Comparison of ENCODE assay signal across 1 cellular context in the genomic region with DNA sequence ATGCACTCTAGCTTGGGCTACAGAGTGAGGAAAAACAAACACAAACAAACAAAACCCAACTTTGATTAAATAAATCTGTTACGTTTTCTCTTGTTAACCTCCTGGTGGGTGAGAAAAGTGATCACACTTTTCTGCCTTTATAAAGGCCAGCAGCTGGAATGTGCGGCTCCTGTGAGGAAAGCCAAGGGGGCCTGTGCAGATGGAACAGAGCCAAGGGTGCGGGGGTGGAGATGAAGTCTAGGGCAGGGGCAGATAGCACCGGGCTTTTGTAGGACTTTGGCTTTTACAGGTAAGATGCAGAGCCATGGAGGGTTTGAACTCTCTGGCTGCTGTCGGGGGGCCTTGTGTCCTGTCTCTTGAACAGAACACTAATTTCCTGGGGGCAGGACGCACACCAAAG.
TF ChIP-seq lines count a peak whose summit lies in the region.

No MANE protein-coding gene starts in this region.

TF ChIP-seq in A549, 52 proteins besides CTCF, POLR2A, EP300 and RAD21:
- TF ChIP-seq, protein P1, sequence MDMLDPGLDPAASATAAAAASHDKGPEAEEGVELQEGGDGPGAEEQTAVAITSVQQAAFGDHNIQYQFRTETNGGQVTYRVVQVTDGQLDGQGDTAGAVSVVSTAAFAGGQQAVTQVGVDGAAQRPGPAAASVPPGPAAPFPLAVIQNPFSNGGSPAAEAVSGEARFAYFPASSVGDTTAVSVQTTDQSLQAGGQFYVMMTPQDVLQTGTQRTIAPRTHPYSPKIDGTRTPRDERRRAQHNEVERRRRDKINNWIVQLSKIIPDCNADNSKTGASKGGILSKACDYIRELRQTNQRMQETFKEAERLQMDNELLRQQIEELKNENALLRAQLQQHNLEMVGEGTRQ (IDR thresholded peaks at IDR 0.05) = no peak
- no peak for TF ChIP-seq ZSCAN20 (CRISPR knock-in tag; IDR thresholded peaks at IDR 0.05)
- no peak for TF ChIP-seq POLR2AphosphoS2 (conservative IDR thresholded peaks at IDR 0.05; ENCODE audit: low read length)
- no peak for TF ChIP-seq CHD2 (IDR thresholded peaks at IDR 0.05; ENCODE audit: low read length, partially characterized antibody)
- TF ChIP-seq HOXB5 (CRISPR knock-in tag; IDR thresholded peaks at IDR 0.05) = no peak
- no peak for TF ChIP-seq HOXA7 (CRISPR knock-in tag; IDR thresholded peaks at IDR 0.05)
- no peak for TF ChIP-seq JUN (IDR thresholded peaks at IDR 0.05)
- TF ChIP-seq MYC (IDR thresholded peaks at IDR 0.05; ENCODE audit: borderline replicate concordance, low read length) = no peak
- no peak for TF ChIP-seq SREBF2 (IDR thresholded peaks at IDR 0.05)
- TF ChIP-seq, protein P2, sequence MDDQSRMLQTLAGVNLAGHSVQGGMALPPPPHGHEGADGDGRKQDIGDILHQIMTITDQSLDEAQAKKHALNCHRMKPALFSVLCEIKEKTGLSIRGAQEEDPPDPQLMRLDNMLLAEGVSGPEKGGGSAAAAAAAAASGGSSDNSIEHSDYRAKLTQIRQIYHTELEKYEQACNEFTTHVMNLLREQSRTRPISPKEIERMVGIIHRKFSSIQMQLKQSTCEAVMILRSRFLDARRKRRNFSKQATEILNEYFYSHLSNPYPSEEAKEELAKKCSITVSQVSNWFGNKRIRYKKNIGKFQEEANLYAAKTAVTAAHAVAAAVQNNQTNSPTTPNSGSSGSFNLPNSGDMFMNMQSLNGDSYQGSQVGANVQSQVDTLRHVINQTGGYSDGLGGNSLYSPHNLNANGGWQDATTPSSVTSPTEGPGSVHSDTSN (IDR thresholded peaks at IDR 0.05) = no peak
- no peak for TF ChIP-seq KDM5A (IDR thresholded peaks at IDR 0.05)
- no peak for TF ChIP-seq NPAS2 (CRISPR knock-in tag; IDR thresholded peaks at IDR 0.05; ENCODE audit: borderline replicate concordance)
- TF ChIP-seq, protein P3, sequence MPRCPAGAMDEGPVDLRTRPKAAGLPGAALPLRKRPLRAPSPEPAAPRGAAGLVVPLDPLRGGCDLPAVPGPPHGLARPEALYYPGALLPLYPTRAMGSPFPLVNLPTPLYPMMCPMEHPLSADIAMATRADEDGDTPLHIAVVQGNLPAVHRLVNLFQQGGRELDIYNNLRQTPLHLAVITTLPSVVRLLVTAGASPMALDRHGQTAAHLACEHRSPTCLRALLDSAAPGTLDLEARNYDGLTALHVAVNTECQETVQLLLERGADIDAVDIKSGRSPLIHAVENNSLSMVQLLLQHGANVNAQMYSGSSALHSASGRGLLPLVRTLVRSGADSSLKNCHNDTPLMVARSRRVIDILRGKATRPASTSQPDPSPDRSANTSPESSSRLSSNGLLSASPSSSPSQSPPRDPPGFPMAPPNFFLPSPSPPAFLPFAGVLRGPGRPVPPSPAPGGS (IDR thresholded peaks at IDR 0.05) = no peak
- TF ChIP-seq RCOR1 (IDR thresholded peaks at IDR 0.05; ENCODE audit: low read depth, low read length) = no peak
